Comparison of ENCODE assay signal across 1 cellular context in genomic region chr7:154255324-154255723, GRCh38.
TF ChIP-seq lines count a peak whose summit lies in the region.

No MANE protein-coding gene starts in this region.

TF ChIP-seq in SK-N-SH, 30 proteins besides CTCF, POLR2A, EP300 and RAD21 (continued from another document):
- TF ChIP-seq MAX (IDR thresholded peaks at IDR 0.05; ENCODE audit: low read depth) (no peak), SIN3A (IDR thresholded peaks at IDR 0.05; ENCODE audit: borderline replicate concordance, low read depth, low read length) (no peak), GATA2 (CRISPR knock-in tag; IDR thresholded peaks at IDR 0.05) (no peak), NRF1 (IDR thresholded peaks at IDR 0.05; ENCODE audit: low read depth, low read length) (no peak)
